ENCODE assay signal across 12 cellular contexts in genomic region chr12:106090586-106091411, GRCh38. TPM values are rescaled to one million over a fixed set of nuclear protein-coding genes. Genes with fewer than 3 reads are reported as not detected.
DNase-seq lines count a peak whose midpoint lies in the region; ATAC-seq and TF ChIP-seq lines count a peak whose summit lies in the region.
"Had no signal": no experiment of that assay in that cellular context is flagged by ENCODE, and none has a peak within 500 bp of the region (broad histone marks: within the 10 kb centered on the region; RNA-seq: fewer than 3 reads in every experiment).

No MANE protein-coding gene starts in this region.

- H3K27me3 ChIP-seq in GM23248 (replicated peaks; ENCODE audit: insufficient read depth), result no peaks in the 10 kb centered on the region
- H3K27me3 ChIP-seq in mammary epithelial cell (ENCODE audit: insufficient read depth, low read length), result no peaks in the 10 kb centered on the region
- H3K27me3 ChIP-seq in skeletal muscle tissue (ENCODE audit: control insufficient read depth in 3 of 3, insufficient read depth in 3 of 3, low read length in 3 of 3), result no peaks in the 10 kb centered on the region

- H3K4me2 ChIP-seq in GM23248 (ENCODE audit: unreplicated experiment) (peak overlapping the region; percentile 18), mammary epithelial cell (ENCODE audit: insufficient read depth, low read depth, low read length) (no peak overlapping the region)

- no peaks in the 10 kb centered on the region for H3K9me3 Mint-ChIP-seq in activated naive CD4-positive, alpha-beta T cell treated with anti-CD3 and anti-CD28 coated beads for 36 hours
- H3K9me3 Mint-ChIP-seq in activated CD4-positive, alpha-beta T cell treated with anti-CD3 and anti-CD28 coated beads for 36 hours (ENCODE audit: low read depth), result no peaks in the 10 kb centered on the region
- no peaks in the 10 kb centered on the region for H3K9me3 Mint-ChIP-seq in activated CD8-positive, alpha-beta memory T cell treated with anti-CD3 and anti-CD28 coated beads, Interleukin-2, amount 10 ng/mL, durations not matched to agents 7 days and 5 days (ENCODE audit: low read depth)
- H3K9me3 Mint-ChIP-seq: immature natural killer cell, T-cell had no signal

- H3K9me2 ChIP-seq in GM23248 (ENCODE audit: insufficient read depth), result no peaks in the 10 kb centered on the region

- H3K4me3 ChIP-seq in GM23248, result no peak overlapping the region
- H3K4me3 ChIP-seq in mammary epithelial cell (replicated peaks in 1 of 3; ENCODE audit: insufficient read depth in 1 of 3, low read depth in 2 of 3, low read length in 3 of 3), result no peak overlapping the region
- peak overlapping the region in 2 of 3 donors; percentile 1 to 35 for H3K4me3 ChIP-seq in skeletal muscle tissue (ENCODE audit: low read length in 3 of 3)

- H3K36me3 ChIP-seq in GM23248 (ENCODE audit: low read depth), result peaks cover 4% of the 10 kb centered on the region; the same call in 1 of the 2 replicates
- no peaks in the 10 kb centered on the region for H3K36me3 ChIP-seq in mammary epithelial cell (ENCODE audit: insufficient read depth, low read length)
- peaks cover 0 to 10% (median 7%) of the 10 kb centered on the region in 3 donors for H3K36me3 ChIP-seq in skeletal muscle tissue (ENCODE audit: control insufficient read depth in 3 of 3, insufficient read depth in 3 of 3, low read length in 3 of 3)

- H4K20me1 ChIP-seq in GM23248 (ENCODE audit: insufficient read depth) (no peaks in the 10 kb centered on the region), mammary epithelial cell (ENCODE audit: insufficient read depth, low read length) (no peaks in the 10 kb centered on the region)

- H3K4me1 ChIP-seq in GM23248 (ENCODE audit: insufficient read depth), result peaks cover 41% of the 10 kb centered on the region
- peaks cover 15% of the 10 kb centered on the region for H3K4me1 ChIP-seq in mammary epithelial cell (ENCODE audit: insufficient read depth, low read length)
- peaks cover 39 to 53% (median 45%) of the 10 kb centered on the region in 3 donors for H3K4me1 ChIP-seq in skeletal muscle tissue (ENCODE audit: control insufficient read depth in 3 of 3, insufficient read depth in 3 of 3, low read length in 3 of 3)

- ATAC-seq in left ventricle myocardium superior, result peak; percentile 83
- no peak for ATAC-seq in activated CD4-positive, alpha-beta T cell treated with anti-CD3 and anti-CD28 coated beads for 36 hours
- no peak for ATAC-seq in activated CD8-positive, alpha-beta memory T cell treated with anti-CD3 and anti-CD28 coated beads, Interleukin-2, amount 10 ng/mL, durations not matched to agents 7 days and 5 days
- ATAC-seq: T-cell had no signal

- no peaks in the 10 kb centered on the region for H3K4me1 Mint-ChIP-seq in activated naive CD4-positive, alpha-beta T cell treated with anti-CD3 and anti-CD28 coated beads for 36 hours (ENCODE audit: low read depth)
- H3K4me1 Mint-ChIP-seq in activated CD4-positive, alpha-beta T cell treated with anti-CD3 and anti-CD28 coated beads for 36 hours, result no peaks in the 10 kb centered on the region
- no peaks in the 10 kb centered on the region for H3K4me1 Mint-ChIP-seq in activated CD8-positive, alpha-beta memory T cell treated with anti-CD3 and anti-CD28 coated beads, Interleukin-2, amount 10 ng/mL, durations not matched to agents 7 days and 5 days
- H3K4me1 Mint-ChIP-seq: immature natural killer cell, T-cell had no signal

- H3K27me3 Mint-ChIP-seq in activated naive CD4-positive, alpha-beta T cell treated with anti-CD3 and anti-CD28 coated beads for 36 hours (ENCODE audit: low read depth), result peaks cover 5% of the 10 kb centered on the region
- H3K27me3 Mint-ChIP-seq in activated CD4-positive, alpha-beta T cell treated with anti-CD3 and anti-CD28 coated beads for 36 hours, result peaks cover 11% of the 10 kb centered on the region
- H3K27me3 Mint-ChIP-seq in activated CD8-positive, alpha-beta memory T cell treated with anti-CD3 and anti-CD28 coated beads, Interleukin-2, amount 10 ng/mL, durations not matched to agents 7 days and 5 days, result peaks cover 12% of the 10 kb centered on the region

- POLR2A ChIA-PET in activated CD4-positive, alpha-beta T cell treated with anti-CD3 and anti-CD28 coated beads for 36 hours (lab: Charles Lee), result no interaction called here

- H2AFZ ChIP-seq in GM23248 (no peak overlapping the region), mammary epithelial cell (ENCODE audit: low read depth, low read length) (no peak overlapping the region)

- no peak overlapping the region for H3K4me3 Mint-ChIP-seq in activated naive CD4-positive, alpha-beta T cell treated with anti-CD3 and anti-CD28 coated beads for 36 hours
- H3K4me3 Mint-ChIP-seq in activated CD4-positive, alpha-beta T cell treated with anti-CD3 and anti-CD28 coated beads for 36 hours, result no peak overlapping the region
- no peak overlapping the region for H3K4me3 Mint-ChIP-seq in activated CD8-positive, alpha-beta memory T cell treated with anti-CD3 and anti-CD28 coated beads, Interleukin-2, amount 10 ng/mL, durations not matched to agents 7 days and 5 days
- H3K4me3 Mint-ChIP-seq: immature natural killer cell, T-cell had no signal

- peak overlapping the region; percentile 76 for H3K27ac ChIP-seq in GM23248
- no peak overlapping the region for H3K27ac ChIP-seq in mammary epithelial cell (ENCODE audit: insufficient read depth, low read depth, low read length)
- H3K27ac ChIP-seq in skeletal muscle tissue (ENCODE audit: low read depth, low read length), result peak overlapping the region; percentile 92

- BruUV-seq in mammary epithelial cell (replicated peaks; lab: Mats Ljungman, UMichigan), result no TSS peak

- H3K9ac ChIP-seq in GM23248, result peak overlapping the region; percentile 40
- H3K9ac ChIP-seq in mammary epithelial cell (ENCODE audit: insufficient read depth, low read length), result no peak overlapping the region
- peak overlapping the region in 2 of 3 donors; percentile 62 to 66 for H3K9ac ChIP-seq in skeletal muscle tissue (ENCODE audit: low read depth in 1 of 3, low read length in 3 of 3)

- 16% methylated on average over 10 of the region's 10 CpGs for WGBS in GM23248 (ENCODE audit: low coverage in 1 of 2, low lambda C conversion rate in 2 of 2, missing lambda C conversion rate in 2 of 2), 2 experiments
- WGBS in mammary epithelial cell (ENCODE audit: low coverage, missing lambda C conversion rate), result 98% methylated on average over 10 of the region's 10 CpGs

- H3K79me2 ChIP-seq in GM23248 (ENCODE audit: insufficient read depth), result peaks cover 80% of the 10 kb centered on the region
- peaks cover 13% of the 10 kb centered on the region for H3K79me2 ChIP-seq in mammary epithelial cell (ENCODE audit: insufficient read depth, low read length)

- intact Hi-C loops in mammary epithelial cell (cut with micrococcal nuclease) (no loop called here), left ventricle myocardium superior (cut with micrococcal nuclease) (no loop called here)
- intact Hi-C loops in activated naive CD4-positive, alpha-beta T cell treated with anti-CD3 and anti-CD28 coated beads for 36 hours (cut with micrococcal nuclease), result no loop called here
- intact Hi-C loops in activated CD4-positive, alpha-beta T cell treated with anti-CD3 and anti-CD28 coated beads for 36 hours (cut with DNase I, micrococcal nuclease), result no loop called here

- peak; percentile 91 for DNase-seq in GM23248
- DNase-seq in mammary epithelial cell, result peak; percentile 45
- DNase-seq in left ventricle myocardium superior, result peak; percentile 69
- DNase-seq in activated naive CD4-positive, alpha-beta T cell treated with anti-CD3 and anti-CD28 coated beads for 36 hours, result no peak
- no peak for DNase-seq in activated CD4-positive, alpha-beta T cell treated with anti-CD3 and anti-CD28 coated beads for 36 hours
- DNase-seq in cerebellar cortex (ENCODE audit: low spot score), result no peak
- no peak for DNase-seq in activated CD8-positive, alpha-beta memory T cell treated with anti-CD3 and anti-CD28 coated beads, Interleukin-2, amount 10 ng/mL, durations not matched to agents 7 days and 5 days
- DNase-seq: activated gamma-delta T cell, immature natural killer cell, NCI-H1417, T-cell had no signal

- no peak for TF ChIP-seq CTCF in mammary epithelial cell (conservative IDR thresholded peaks at IDR 0.05 in 1 of 2, IDR thresholded peaks at IDR 0.05 in 1 of 2; ENCODE audit: extremely low read depth in 1 of 2, insufficient read depth in 1 of 2, low read depth in 1 of 2, low read length in 2 of 2)

- H3K9me3 ChIP-seq in GM23248 (ENCODE audit: low read depth) (no peaks in the 10 kb centered on the region), mammary epithelial cell (replicated peaks; ENCODE audit: insufficient read depth, low read length) (no peaks in the 10 kb centered on the region), skeletal muscle tissue (ENCODE audit: control insufficient read depth in 3 of 3, low read length in 3 of 3) (no peaks in the 10 kb centered on the region)

- in situ Hi-C loops in GM23248 (cut with MboI) (no loop called here), mammary epithelial cell (cut with MboI; ENCODE audit: low sequenced_read_pairs in 2 of 2) (no loop called here)

- peaks cover 43% of the 10 kb centered on the region for H3F3A ChIP-seq in GM23248 (ENCODE audit: insufficient read depth)

- H3K36me3 Mint-ChIP-seq in activated naive CD4-positive, alpha-beta T cell treated with anti-CD3 and anti-CD28 coated beads for 36 hours (ENCODE audit: low read depth), result no peaks in the 10 kb centered on the region
- H3K36me3 Mint-ChIP-seq in activated CD4-positive, alpha-beta T cell treated with anti-CD3 and anti-CD28 coated beads for 36 hours (ENCODE audit: low read depth), result no peaks in the 10 kb centered on the region
- H3K36me3 Mint-ChIP-seq in activated CD8-positive, alpha-beta memory T cell treated with anti-CD3 and anti-CD28 coated beads, Interleukin-2, amount 10 ng/mL, durations not matched to agents 7 days and 5 days, result no peaks in the 10 kb centered on the region
- H3K36me3 Mint-ChIP-seq: immature natural killer cell, T-cell had no signal

- dilution Hi-C loops in mammary epithelial cell (cut with HindIII; ENCODE audit: low sequenced_read_pairs), result no loop called here

- no peak overlapping the region for H3K27ac Mint-ChIP-seq in activated naive CD4-positive, alpha-beta T cell treated with anti-CD3 and anti-CD28 coated beads for 36 hours
- H3K27ac Mint-ChIP-seq in activated CD4-positive, alpha-beta T cell treated with anti-CD3 and anti-CD28 coated beads for 36 hours, result no peak overlapping the region
- no peak overlapping the region for H3K27ac Mint-ChIP-seq in activated CD8-positive, alpha-beta memory T cell treated with anti-CD3 and anti-CD28 coated beads, Interleukin-2, amount 10 ng/mL, durations not matched to agents 7 days and 5 days
- H3K27ac Mint-ChIP-seq: immature natural killer cell, T-cell had no signal

- CTCF ChIA-PET in mammary epithelial cell (lab: Charles Lee; ENCODE audit: low non-redundant PET), result interaction anchor here (0.7 kb wide), 1 partner anchor 1264 kb away, joined by 7 read pairs; no protein-coding TSS in a partner anchor
- CTCF ChIA-PET in activated naive CD4-positive, alpha-beta T cell treated with anti-CD3 and anti-CD28 coated beads for 36 hours (lab: Charles Lee), result interaction anchor here (0.7 kb wide), 1 partner anchor 20 kb away, joined by 3 read pairs; no protein-coding TSS in a partner anchor
- CTCF ChIA-PET in activated CD4-positive, alpha-beta T cell treated with anti-CD3 and anti-CD28 coated beads for 36 hours (lab: Charles Lee), result interaction anchor here (0.5 to 0.8 kb wide), 2 partner anchors 133 to 521 kb away, joined by 3 read pairs; no protein-coding TSS in a partner anchor
- CTCF ChIA-PET in activated CD8-positive, alpha-beta memory T cell treated with anti-CD3 and anti-CD28 coated beads, Interleukin-2, amount 10 ng/mL, durations not matched to agents 7 days and 5 days (lab: Charles Lee), result no interaction called here

RNA-seq across cellular contexts. Expression of gene NUAK1, which starts 48.0 kb away (rescaled TPM):
- total RNA-seq in GM23248 (2014; rRNA removed; shearing (Covaris generic)), result 29.6 and 45.7 TPM in 2 replicates
- polyA plus RNA-seq in GM23248 (2016; fragmentation: Nextera tagmentation; extraction: Ambion mirVana) (11.1 and 13.4 TPM in 2 replicates), mammary epithelial cell (7.4 TPM)
- total RNA-seq in mammary epithelial cell (10 to 100 TPM; 12.5 to 39.8 TPM), left ventricle myocardium superior (38.8 TPM), skeletal muscle tissue (9.4 TPM)
- polyA minus RNA-seq in mammary epithelial cell, result 21.2 TPM
- not detected for total RNA-seq in activated naive CD4-positive, alpha-beta T cell treated with anti-CD3 and anti-CD28 coated beads for 36 hours
- total RNA-seq in activated CD4-positive, alpha-beta T cell treated with anti-CD3 and anti-CD28 coated beads for 36 hours, result not detected
- total RNA-seq in activated CD8-positive, alpha-beta memory T cell treated with anti-CD3 and anti-CD28 coated beads, Interleukin-2, amount 10 ng/mL, durations not matched to agents 7 days and 5 days, result not detected

Comparison
In these comparisons a context has a peak if more than half of its experiments do, and no peak if none do; other contexts are left out.
1. DNase-seq: peak in GM23248 (single experiment), mammary epithelial cell (single experiment) and left ventricle myocardium superior (single experiment); none in activated naive CD4-positive, alpha-beta T cell treated with anti-CD3 and anti-CD28 coated beads for 36 hours (single experiment), activated CD4-positive, alpha-beta T cell treated with anti-CD3 and anti-CD28 coated beads for 36 hours (single experiment), cerebellar cortex (single experiment) and activated CD8-positive, alpha-beta memory T cell treated with anti-CD3 and anti-CD28 coated beads, Interleukin-2, amount 10 ng/mL, durations not matched to agents 7 days and 5 days (single experiment).
2. H3K4me3 ChIP-seq: peak in skeletal muscle tissue (2 of 3); none in GM23248 (single experiment) and mammary epithelial cell (0 of 3).